ENCODE assay signal across 8 cellular contexts in genomic region chr1:51518730-51519047, GRCh38. TPM values are rescaled to one million over a fixed set of nuclear protein-coding genes. Genes with fewer than 3 reads are reported as not detected.
DNase-seq lines count a peak whose midpoint lies in the region; ATAC-seq and TF ChIP-seq lines count a peak whose summit lies in the region.

No MANE protein-coding gene starts in this region.

- H3K9ac ChIP-seq in liver (ENCODE audit: low read depth in 1 of 2, low read length in 2 of 2), result peak overlapping the region; percentile 71 to 96

- DNase-seq in AG08395 (ENCODE audit: low spot score) (peak; percentile 13), T-helper 2 cell (peak in 4 of 5 experiments; percentile 14 to 57 (median 25)), cardiac fibroblast (ENCODE audit: low read depth in 2 of 2) (no peak), GDM1 (lab: John Stamatoyannopoulos, UW) (no peak)
- DNase-seq in stimulated activated effector memory CD8-positive, alpha-beta T cell treated with anti-CD3 and anti-CD28 coated beads, Interleukin-12 subunit alpha, Interleukin-12 subunit beta, amount 100 ng/mL, for 72 hours (ENCODE audit: low spot score in 2 of 2), result peak in 1 of 2 donors; percentile 18

- no peaks in the 10 kb centered on the region for H3K27me3 ChIP-seq in liver (ENCODE audit: control insufficient read depth in 4 of 4, insufficient read depth in 4 of 4, low read length in 3 of 4)

- peaks cover 47% of the 10 kb centered on the region for H3K4me1 Mint-ChIP-seq in stimulated activated effector memory CD8-positive, alpha-beta T cell treated with anti-CD3 and anti-CD28 coated beads, Interleukin-12 subunit alpha, Interleukin-12 subunit beta, amount 100 ng/mL, for 72 hours

- H3K4me1 ChIP-seq in liver (ENCODE audit: control insufficient read depth in 4 of 4, insufficient read depth in 4 of 4, low read length in 3 of 4), result peaks cover 4 to 36% (median 10%) of the 10 kb centered on the region in 4 donors

- H3K4me3 Mint-ChIP-seq in stimulated activated effector memory CD8-positive, alpha-beta T cell treated with anti-CD3 and anti-CD28 coated beads, Interleukin-12 subunit alpha, Interleukin-12 subunit beta, amount 100 ng/mL, for 72 hours, result peak overlapping the region; percentile 84

- H3K36me3 Mint-ChIP-seq in stimulated activated effector memory CD8-positive, alpha-beta T cell treated with anti-CD3 and anti-CD28 coated beads, Interleukin-12 subunit alpha, Interleukin-12 subunit beta, amount 100 ng/mL, for 72 hours, result peaks cover 26% of the 10 kb centered on the region

- no peaks in the 10 kb centered on the region for H3K36me3 ChIP-seq in liver (ENCODE audit: control insufficient read depth in 4 of 4, insufficient read depth in 3 of 4, low read depth in 1 of 4, low read length in 3 of 4)

- no peaks in the 10 kb centered on the region for H3K9me3 ChIP-seq in liver (ENCODE audit: control insufficient read depth in 4 of 4, low read length in 3 of 4)

- TF ChIP-seq RAD21 in liver (IDR thresholded peaks at IDR 0.05), result no peak

- peak; percentile 47 for ATAC-seq in GM19023 (IDR thresholded peaks at IDR 0.05; ENCODE audit: unreplicated experiment)
- ATAC-seq in HG03103 (IDR thresholded peaks at IDR 0.05; ENCODE audit: low read depth, unreplicated experiment), result peak; percentile 26
- peak; percentile 63 for ATAC-seq in stimulated activated effector memory CD8-positive, alpha-beta T cell treated with anti-CD3 and anti-CD28 coated beads, Interleukin-12 subunit alpha, Interleukin-12 subunit beta, amount 100 ng/mL, for 72 hours

- H3K9me3 Mint-ChIP-seq in stimulated activated effector memory CD8-positive, alpha-beta T cell treated with anti-CD3 and anti-CD28 coated beads, Interleukin-12 subunit alpha, Interleukin-12 subunit beta, amount 100 ng/mL, for 72 hours, result no peaks in the 10 kb centered on the region

- peak overlapping the region; percentile 95 to 96 for H3K27ac ChIP-seq in liver (ENCODE audit: low read depth in 1 of 2, low read length in 2 of 2)

- H3K27ac Mint-ChIP-seq in stimulated activated effector memory CD8-positive, alpha-beta T cell treated with anti-CD3 and anti-CD28 coated beads, Interleukin-12 subunit alpha, Interleukin-12 subunit beta, amount 100 ng/mL, for 72 hours, result peak overlapping the region; percentile 94

- peak overlapping the region; percentile 79 to 81 for H3K4me3 ChIP-seq in cardiac fibroblast (replicated peaks in 1 of 2; ENCODE audit: low read depth in 2 of 2, low read length in 2 of 2)
- peak overlapping the region; percentile 83 to 99 (median 96) for H3K4me3 ChIP-seq in liver (ENCODE audit: low read depth in 1 of 3, low read length in 3 of 3)

- WGBS in liver, result under 1% methylated on average over 46 of the region's 46 CpGs

- TF ChIP-seq CTCF in cardiac fibroblast (IDR thresholded peaks at IDR 0.05; ENCODE audit: low read depth, low read length), result no peak
- no peak for TF ChIP-seq CTCF in liver (IDR thresholded peaks at IDR 0.05; ENCODE audit: low read depth, low read length, missing input control)

TF ChIP-seq in liver, 16 proteins besides CTCF, POLR2A, EP300 and RAD21:
- TF ChIP-seq FOXA2 (IDR thresholded peaks at IDR 0.05) (no peak), GABPA (IDR thresholded peaks at IDR 0.05 in 1 of 2, conservative IDR thresholded peaks at IDR 0.05 in 1 of 2) (no peak), HNF4A (conservative IDR thresholded peaks at IDR 0.05) (no peak), JUND (IDR thresholded peaks at IDR 0.05) (no peak), NR2F2 (IDR thresholded peaks at IDR 0.05) (no peak), EGR1 (IDR thresholded peaks at IDR 0.05; ENCODE audit: low read depth in 2 of 2) (no peak), FOXA1 (IDR thresholded peaks at IDR 0.05) (no peak), ZBTB33 (IDR thresholded peaks at IDR 0.05) (no peak), HNF4G (IDR thresholded peaks at IDR 0.05) (no peak)
- TF ChIP-seq, protein P1, sequence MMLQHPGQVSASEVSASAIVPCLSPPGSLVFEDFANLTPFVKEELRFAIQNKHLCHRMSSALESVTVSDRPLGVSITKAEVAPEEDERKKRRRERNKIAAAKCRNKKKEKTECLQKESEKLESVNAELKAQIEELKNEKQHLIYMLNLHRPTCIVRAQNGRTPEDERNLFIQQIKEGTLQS (IDR thresholded peaks at IDR 0.05), result no peak
- TF ChIP-seq, protein P2, sequence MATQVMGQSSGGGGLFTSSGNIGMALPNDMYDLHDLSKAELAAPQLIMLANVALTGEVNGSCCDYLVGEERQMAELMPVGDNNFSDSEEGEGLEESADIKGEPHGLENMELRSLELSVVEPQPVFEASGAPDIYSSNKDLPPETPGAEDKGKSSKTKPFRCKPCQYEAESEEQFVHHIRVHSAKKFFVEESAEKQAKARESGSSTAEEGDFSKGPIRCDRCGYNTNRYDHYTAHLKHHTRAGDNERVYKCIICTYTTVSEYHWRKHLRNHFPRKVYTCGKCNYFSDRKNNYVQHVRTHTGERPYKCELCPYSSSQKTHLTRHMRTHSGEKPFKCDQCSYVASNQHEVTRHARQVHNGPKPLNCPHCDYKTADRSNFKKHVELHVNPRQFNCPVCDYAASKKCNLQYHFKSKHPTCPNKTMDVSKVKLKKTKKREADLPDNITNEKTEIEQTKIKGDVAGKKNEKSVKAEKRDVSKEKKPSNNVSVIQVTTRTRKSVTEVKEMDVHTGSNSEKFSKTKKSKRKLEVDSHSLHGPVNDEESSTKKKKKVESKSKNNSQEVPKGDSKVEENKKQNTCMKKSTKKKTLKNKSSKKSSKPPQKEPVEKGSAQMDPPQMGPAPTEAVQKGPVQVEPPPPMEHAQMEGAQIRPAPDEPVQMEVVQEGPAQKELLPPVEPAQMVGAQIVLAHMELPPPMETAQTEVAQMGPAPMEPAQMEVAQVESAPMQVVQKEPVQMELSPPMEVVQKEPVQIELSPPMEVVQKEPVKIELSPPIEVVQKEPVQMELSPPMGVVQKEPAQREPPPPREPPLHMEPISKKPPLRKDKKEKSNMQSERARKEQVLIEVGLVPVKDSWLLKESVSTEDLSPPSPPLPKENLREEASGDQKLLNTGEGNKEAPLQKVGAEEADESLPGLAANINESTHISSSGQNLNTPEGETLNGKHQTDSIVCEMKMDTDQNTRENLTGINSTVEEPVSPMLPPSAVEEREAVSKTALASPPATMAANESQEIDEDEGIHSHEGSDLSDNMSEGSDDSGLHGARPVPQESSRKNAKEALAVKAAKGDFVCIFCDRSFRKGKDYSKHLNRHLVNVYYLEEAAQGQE (IDR thresholded peaks at IDR 0.05), result no peak

RNA-seq across cellular contexts. Expression of gene EPS15, which starts 0.4 kb away (rescaled TPM):
- 10 to 100 TPM; 25.3 to 52.1 TPM for total RNA-seq in liver
- polyA plus RNA-seq in liver, result 10 to 100 TPM in 1 of 2 donors, 1 to 10 TPM in 1; 8.8 to 13.0 TPM

Comparison
In these comparisons a context has a peak if more than half of its experiments do, and no peak if none do; other contexts are left out.
1. DNase-seq: peak in AG08395 (single experiment) and T-helper 2 cell (4 of 5); none in cardiac fibroblast (0 of 2) and GDM1 (single experiment).
2. Peak in every context shown above with its lines, with median percentiles within 50 percentile points of each other: ATAC-seq.